ENCODE assay signal across 2 cellular contexts in genomic region chr20:20019123-20019522, GRCh38.
TF ChIP-seq lines count a peak whose summit lies in the region.

No MANE protein-coding gene starts in this region.

TF ChIP-seq in SK-N-SH, 30 proteins besides CTCF, POLR2A, EP300 and RAD21 (continued from another document):
- TF ChIP-seq USF1 (IDR thresholded peaks at IDR 0.05; ENCODE audit: borderline replicate concordance, low read depth) (no peak), RCOR1 (IDR thresholded peaks at IDR 0.05; ENCODE audit: low read length) (no peak), EZH2phosphoT487 (IDR thresholded peaks at IDR 0.05; ENCODE audit: borderline replicate concordance, low read depth) (no peak), GATA2 (CRISPR knock-in tag; IDR thresholded peaks at IDR 0.05) (no peak), TAF1 (IDR thresholded peaks at IDR 0.05; ENCODE audit: borderline replicate concordance, low read depth, low read length) (no peak), TCF12 (IDR thresholded peaks at IDR 0.05) (no peak), FOSL2 (IDR thresholded peaks at IDR 0.05; ENCODE audit: borderline replicate concordance, low read depth) (no peak), FOXM1 (IDR thresholded peaks at IDR 0.05; ENCODE audit: low read depth) (no peak), MXI1 (IDR thresholded peaks at IDR 0.05; ENCODE audit: low read depth, low read length) (no peak), TEAD4 (IDR thresholded peaks at IDR 0.05; ENCODE audit: borderline replicate concordance, insufficient read depth) (no peak)

TF ChIP-seq in SK-N-SH treated with all-trans-retinoic acid at 6 μM for 48 hours, 23 proteins besides CTCF, POLR2A, EP300 and RAD21 (continued from another document):
- TF ChIP-seq TSHZ2 (CRISPR knock-in tag; IDR thresholded peaks at IDR 0.05) (no peak), ESRRG (CRISPR knock-in tag; IDR thresholded peaks at IDR 0.05) (no peak), RARB (CRISPR knock-in tag; IDR thresholded peaks at IDR 0.05) (no peak), CSDC2 (CRISPR knock-in tag; IDR thresholded peaks at IDR 0.05) (no peak), CREB5 (CRISPR knock-in tag; IDR thresholded peaks at IDR 0.05; ENCODE audit: low read depth) (no peak), ARNTL (CRISPR knock-in tag; IDR thresholded peaks at IDR 0.05; ENCODE audit: borderline replicate concordance, low read depth) (no peak), ZNF565 (CRISPR knock-in tag; conservative IDR thresholded peaks at IDR 0.05; ENCODE audit: low read depth) (no peak), ZNF70 (CRISPR knock-in tag; IDR thresholded peaks at IDR 0.05) (no peak), POU6F1 (CRISPR knock-in tag; IDR thresholded peaks at IDR 0.05; ENCODE audit: borderline replicate concordance, low read depth) (no peak), ZC3H10 (CRISPR knock-in tag; IDR thresholded peaks at IDR 0.05) (no peak), BACH2 (CRISPR knock-in tag; IDR thresholded peaks at IDR 0.05; ENCODE audit: borderline replicate concordance) (no peak), ISL1 (CRISPR knock-in tag; IDR thresholded peaks at IDR 0.05) (no peak), ZFP3 (CRISPR knock-in tag; IDR thresholded peaks at IDR 0.05) (no peak), SNAI2 (CRISPR knock-in tag; IDR thresholded peaks at IDR 0.05) (no peak), TOX (CRISPR knock-in tag; IDR thresholded peaks at IDR 0.05; ENCODE audit: borderline replicate concordance) (no peak)
